In the genomic region with DNA sequence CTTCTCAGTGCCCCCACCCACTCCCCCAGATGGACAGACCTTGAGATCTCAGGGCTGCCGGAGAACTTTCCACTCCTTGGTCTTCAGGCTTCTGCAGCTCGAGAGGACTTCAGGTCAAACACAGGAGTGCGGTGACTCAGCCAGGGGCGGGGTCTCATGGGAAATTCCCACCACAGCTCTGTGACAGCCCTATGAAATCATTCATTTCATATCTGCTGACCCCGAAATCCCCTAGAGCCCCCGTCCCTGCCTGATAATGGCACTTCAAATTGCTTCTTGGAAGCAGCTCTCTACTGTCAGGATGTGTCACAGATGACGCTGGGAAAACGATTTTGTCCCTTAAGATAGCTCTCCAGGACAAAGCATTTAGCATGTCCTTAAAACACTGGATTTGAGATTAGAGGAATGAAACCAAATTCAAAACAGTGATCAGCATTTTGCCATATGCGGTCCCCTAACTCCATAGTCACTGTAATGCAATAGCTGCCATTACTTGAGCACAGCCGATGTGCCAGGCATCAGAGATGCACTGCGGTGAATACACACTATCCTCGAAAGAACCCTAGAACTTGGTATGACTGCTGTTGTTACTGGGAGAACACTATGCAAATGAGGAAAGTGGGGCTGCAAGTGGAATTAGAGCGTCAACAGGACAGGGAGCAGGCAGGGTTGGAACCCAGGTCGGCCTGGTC, we compare ENCODE assay signal across 8 cellular contexts. TPM values are rescaled to one million over a fixed set of nuclear protein-coding genes. Genes with fewer than 3 reads are reported as not detected.
A peak's percentile ranks its signal among the peaks of the same experiment; 100 is the strongest.
DNase-seq lines count a peak whose midpoint lies in the region; TF ChIP-seq lines count a peak whose summit lies in the region.

A gene (minus strand): TSS at position 95 of the 692 bp plus-strand sequence. CDS start 845 bp downstream, outside the sequence.

- H4K20me1 ChIP-seq in H9 (ENCODE audit: control insufficient read depth, insufficient read depth, insufficient read length), result no peaks in the 10 kb centered on the region

- H3K36me3 Mint-ChIP-seq in H9 (ENCODE audit: insufficient read depth in 1 of 3, low read depth in 3 of 3) (no peaks in the 10 kb centered on the region), endothelial cell (ENCODE audit: low read depth, unreplicated experiment) (no peaks in the 10 kb centered on the region)

- DNase-seq in H9 (no peak), endothelial cell (ENCODE audit: low spot score) (no peak), WERI-Rb-1 (no peak), NCI-H1436 treated with DMSO at 0.1 percent for 48 hours (lab: John Stamatoyannopoulos, UW) (no peak), NCI-H345 treated with DMSO at 0.1 percent for 48 hours (lab: John Stamatoyannopoulos, UW; ENCODE audit: unreplicated experiment) (no peak), NCI-H2081 (lab: John Stamatoyannopoulos, UW) (no peak)
- peak; percentile 86 for DNase-seq in activated CD4-positive, alpha-beta T cell treated with anti-CD3 and anti-CD28 coated beads for 48 hours
- peak; percentile 85 for DNase-seq in stimulated activated CD4-positive, alpha-beta T cell treated with anti-CD3 and anti-CD28 coated beads, Interleukin-4, amount 100 ng/mL, for 24 hours

- H3K4me3 Mint-ChIP-seq in H9 (peak within 1 kb of the TSS in 1 of 2 experiments; percentile 68; a peak in 1 of 5 replicates), endothelial cell (ENCODE audit: unreplicated experiment) (peak within 1 kb of the TSS; percentile 27)

- H2BK15ac ChIP-seq in H9 (ENCODE audit: low read depth, low read length), result no peak within 1 kb of the TSS

- H3K14ac ChIP-seq in H9 (ENCODE audit: insufficient read depth, low read length), result no peak within 1 kb of the TSS

- H3K79me2 ChIP-seq in H9 (ENCODE audit: insufficient read depth, low read length), result no peaks in the 10 kb centered on the region

- no peak within 1 kb of the TSS for H3T11ph ChIP-seq in H9 (ENCODE audit: low read length)

- peaks cover 63% of the 10 kb centered on the region for H3K27me3 Mint-ChIP-seq in H9 (ENCODE audit: low read depth)
- H3K27me3 Mint-ChIP-seq in endothelial cell (ENCODE audit: unreplicated experiment), result peaks cover 3% of the 10 kb centered on the region

- no peak within 1 kb of the TSS for H3K4me3 ChIP-seq in WERI-Rb-1 (ENCODE audit: low read depth, low read length)

- peaks cover 6 to 15% of the 10 kb centered on the region in 2 experiments; a peak in 3 of 4 replicates for H3K4me1 Mint-ChIP-seq in H9
- peaks cover 40% of the 10 kb centered on the region for H3K4me1 Mint-ChIP-seq in endothelial cell (ENCODE audit: unreplicated experiment)

- H3K9ac ChIP-seq in H9 (ENCODE audit: extremely low read depth, insufficient read length, low read length), result no peak within 1 kb of the TSS

- H3K4ac ChIP-seq in H9 (ENCODE audit: low read depth, low read length), result no peak within 1 kb of the TSS

- H2AFZ ChIP-seq in H9 (ENCODE audit: low read length), result no peak within 1 kb of the TSS

- TF ChIP-seq CTCF in H9 (conservative IDR thresholded peaks at IDR 0.05) (no peak), endothelial cell (IDR thresholded peaks at IDR 0.05; ENCODE audit: unreplicated experiment) (no peak), WERI-Rb-1 (IDR thresholded peaks at IDR 0.05; ENCODE audit: low read depth, low read length) (no peak)

- H3K27ac ChIP-seq in H9 (ENCODE audit: insufficient read length, low read depth, low read length), result no peak within 1 kb of the TSS
- H3K27ac ChIP-seq in WERI-Rb-1, result no peak within 1 kb of the TSS

- H2BK120ac ChIP-seq in H9 (ENCODE audit: low read depth, low read length, poor library complexity, severe bottlenecking), result no peak within 1 kb of the TSS

- no peak within 1 kb of the TSS for H2BK20ac ChIP-seq in H9 (ENCODE audit: low read depth, low read length, poor library complexity, severe bottlenecking)

- H2BK5ac ChIP-seq in H9 (ENCODE audit: insufficient read length, low read length), result no peak within 1 kb of the TSS

- H3K79me1 ChIP-seq in H9 (ENCODE audit: insufficient read depth, low read depth, low read length, poor library complexity, severe bottlenecking), result no peaks in the 10 kb centered on the region

- H3K27ac Mint-ChIP-seq in H9, result no peak within 1 kb of the TSS
- peak within 1 kb of the TSS; percentile 16 for H3K27ac Mint-ChIP-seq in endothelial cell (ENCODE audit: unreplicated experiment)

- peak within 1 kb of the TSS; percentile 42 for H3K23ac ChIP-seq in H9 (ENCODE audit: insufficient read length, low read depth, low read length)

- WGBS in H9 (ENCODE audit: extremely low coverage, insufficient read length, low lambda C conversion rate), result no CpG with 5 or more reads among the region's 14 CpGs

- H4K8ac ChIP-seq in H9 (replicated peaks; ENCODE audit: insufficient read length, low read depth, low read length), result no peak within 1 kb of the TSS

- no peak within 1 kb of the TSS for H2BK12ac ChIP-seq in H9 (ENCODE audit: insufficient read length, low read depth, low read length)

- H3K18ac ChIP-seq in H9 (ENCODE audit: insufficient read length, low read depth, low read length), result no peak within 1 kb of the TSS

- no peaks in the 10 kb centered on the region for H3K36me3 ChIP-seq in WERI-Rb-1

- H3K9me3 ChIP-seq in H9 (ENCODE audit: control insufficient read depth, low read depth, low read length) (no peaks in the 10 kb centered on the region), WERI-Rb-1 (ENCODE audit: severe bottlenecking) (no peaks in the 10 kb centered on the region)

- no peak within 1 kb of the TSS for H2AK5ac ChIP-seq in H9 (ENCODE audit: insufficient read length, low read length)

- no peak within 1 kb of the TSS for H4K5ac ChIP-seq in H9 (ENCODE audit: insufficient read length, low read depth, low read length)

- no peaks in the 10 kb centered on the region for H3K23me2 ChIP-seq in H9 (ENCODE audit: insufficient read length, low read depth, low read length, poor library complexity, severe bottlenecking)

- H3K4me1 ChIP-seq in H9 (ENCODE audit: insufficient read depth, low read length), result no peaks in the 10 kb centered on the region

- peaks cover 18% of the 10 kb centered on the region; the same call in 1 of the 2 replicates for H3K27me3 ChIP-seq in H9 (ENCODE audit: insufficient read depth, low read length)
- no peaks in the 10 kb centered on the region for H3K27me3 ChIP-seq in WERI-Rb-1 (ENCODE audit: insufficient read depth, low read depth, severe bottlenecking)

- no peak within 1 kb of the TSS for H3K56ac ChIP-seq in H9 (ENCODE audit: insufficient read length, low read depth, low read length)

- no peak within 1 kb of the TSS for H4K91ac ChIP-seq in H9 (ENCODE audit: insufficient read length, low read depth, low read length)

- no peak within 1 kb of the TSS for H3K4me2 ChIP-seq in H9 (ENCODE audit: insufficient read depth, insufficient read length, low read length)

- H3K9me3 Mint-ChIP-seq in H9 (peaks cover 0 to 2% of the 10 kb centered on the region in 2 experiments; a peak in 1 of 5 replicates), endothelial cell (ENCODE audit: unreplicated experiment) (no peaks in the 10 kb centered on the region)

RNA-seq across cellular contexts. Expression of the gene that starts here (rescaled TPM):
- total RNA-seq in H9 (2021) (not detected in 2 replicates), endothelial cell (ENCODE audit: unreplicated experiment) (4.8 TPM)

Comparison
In these comparisons a context has a peak if more than half of its experiments do, and no peak if none do; other contexts are left out.
1. DNase-seq: peak in activated CD4-positive, alpha-beta T cell treated with anti-CD3 and anti-CD28 coated beads for 48 hours (single experiment) and stimulated activated CD4-positive, alpha-beta T cell treated with anti-CD3 and anti-CD28 coated beads, Interleukin-4, amount 100 ng/mL, for 24 hours (single experiment); none in H9 (single experiment), endothelial cell (single experiment), WERI-Rb-1 (single experiment), NCI-H1436 treated with DMSO at 0.1 percent for 48 hours (single experiment), NCI-H345 treated with DMSO at 0.1 percent for 48 hours (single experiment) and NCI-H2081 (0 of 2).